In the genomic region with DNA sequence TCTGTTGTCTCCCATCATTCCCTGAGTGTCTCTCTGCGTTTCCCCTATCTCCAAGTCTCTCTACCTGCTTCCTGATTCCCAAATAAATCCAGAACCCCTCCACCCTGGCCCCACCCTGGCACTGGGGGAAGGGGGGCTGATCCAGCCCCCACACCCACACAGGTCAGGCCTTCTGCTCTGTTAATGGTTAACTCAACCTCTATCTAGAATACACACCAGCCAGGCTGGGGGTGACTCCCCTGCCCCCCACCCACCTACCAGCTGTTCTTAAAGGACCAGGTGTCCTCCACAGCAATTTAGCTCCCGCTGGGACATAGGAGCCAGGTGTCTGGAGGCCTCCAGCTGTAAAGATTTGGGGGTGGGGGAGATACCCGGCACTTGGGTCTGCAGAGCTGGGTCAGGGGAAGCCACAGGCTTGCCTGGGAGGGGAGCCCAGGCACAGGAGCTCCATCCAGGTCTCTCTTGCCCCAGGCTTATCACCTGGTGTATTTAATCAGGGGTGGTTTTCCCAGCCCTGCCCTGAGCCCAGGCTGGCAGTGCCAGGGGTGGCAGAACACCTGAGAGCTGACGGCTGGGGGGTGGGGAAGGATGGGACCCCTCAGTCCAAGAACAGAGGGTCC, we compare ENCODE assay signal across 1 cellular context.
TF ChIP-seq lines count a peak whose summit lies in the region.

No MANE protein-coding gene starts in this region.

TF ChIP-seq in HCT116, 20 proteins besides CTCF, POLR2A, EP300 and RAD21 (continued from another document):
- TF ChIP-seq EGR1 (IDR thresholded peaks at IDR 0.05; ENCODE audit: low read depth) = peak; percentile 57; the same call in 1 of the 2 replicates
